Comparison of ENCODE assay signal across 10 cellular contexts in the genomic region with DNA sequence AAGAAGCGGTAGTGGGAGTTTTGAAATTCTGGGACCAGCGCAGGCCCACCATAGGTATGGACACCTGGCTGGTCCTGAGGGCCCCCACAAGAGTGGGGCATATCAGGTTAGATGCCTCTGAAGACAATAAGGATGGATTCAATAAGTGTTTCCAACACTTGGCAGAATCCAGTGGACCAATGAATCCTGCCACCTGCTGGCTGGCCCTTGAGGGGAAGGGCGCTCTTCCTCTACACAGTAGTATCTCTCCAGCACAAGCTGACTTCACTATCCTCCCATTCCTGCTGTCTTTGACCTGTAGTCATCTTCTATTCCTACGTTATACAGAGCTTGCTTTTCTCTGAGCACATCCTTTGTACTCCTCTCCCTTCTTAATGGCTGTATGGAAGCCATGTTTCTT.
DNase-seq lines count a peak whose midpoint lies in the region; FAIRE-seq and TF ChIP-seq lines count a peak whose summit lies in the region.
"Had no signal": no experiment of that assay in that cellular context is flagged by ENCODE, and none has a peak within 500 bp of the region (broad histone marks: within the 10 kb centered on the region; RNA-seq: fewer than 3 reads in every experiment).

No MANE protein-coding gene starts in this region.

- WGBS in endodermal cell (ENCODE audit: insufficient coverage in 1 of 2, insufficient read length in 1 of 2), 2 experiments, result 78 to 100% methylated on average over 1 to 4 of the region's 4 CpGs

- H3K9me3 Mint-ChIP-seq in endodermal cell, result peaks cover 3% of the 10 kb centered on the region
- H3K9me3 Mint-ChIP-seq in nephron, result no peaks in the 10 kb centered on the region

- no peak overlapping the region for H3K9ac ChIP-seq in endodermal cell (ENCODE audit: extremely low read depth, low read length, poor library complexity, severe bottlenecking)

- no peak overlapping the region for H3K27ac Mint-ChIP-seq in endodermal cell
- no peak overlapping the region for H3K27ac Mint-ChIP-seq in nephron
- H3K27ac Mint-ChIP-seq: memory B cell had no signal

- H3K36me3 ChIP-seq in endodermal cell (ENCODE audit: control insufficient read depth, insufficient read depth, low read length), result no peaks in the 10 kb centered on the region

- H3K4me3 Mint-ChIP-seq in endodermal cell (no peak overlapping the region), nephron (no peak overlapping the region)
- H3K4me3 Mint-ChIP-seq: memory B cell had no signal

- DNase-seq in DMS114 treated with DMSO at 0.1 percent for 48 hours (lab: John Stamatoyannopoulos, UW; ENCODE audit: unreplicated experiment) (peak; percentile 23), endodermal cell (peak; percentile 72), kidney glomerular epithelial cell (lab: John Stamatoyannopoulos, UW) (no peak), GM12891 (ENCODE audit: insufficient read length, low spot score) (no peak), NCI-H510A (lab: John Stamatoyannopoulos, UW) (no peak)
- DNase-seq in activated CD8-positive, alpha-beta memory T cell treated with anti-CD3 and anti-CD28 coated beads, Interleukin-2, amount 50 U/mL, for 48 hours, result no peak
- DNase-seq: activated CD4-positive, CD25-positive, alpha-beta regulatory T cell treated with anti-CD3 and anti-CD28 coated beads, Interleukin-2, amount 50 U/mL, for 72 hours had no signal

- H3K4me1 ChIP-seq in endodermal cell (ENCODE audit: control insufficient read depth, insufficient read depth, low read length), result no peaks in the 10 kb centered on the region

- FAIRE-seq in GM12891 (lab: Jason Lieb, UNC), result no peak

- no peaks in the 10 kb centered on the region for H3K9me3 ChIP-seq in endodermal cell (ENCODE audit: control insufficient read depth, low read length)

- TF ChIP-seq POLR2A in GM12891 (IDR thresholded peaks at IDR 0.05; ENCODE audit: low read depth, low read length), result no peak

- no peak overlapping the region for H3K27ac ChIP-seq in endodermal cell (ENCODE audit: low read depth, low read length)

- no peak overlapping the region for H3K4me3 ChIP-seq in endodermal cell (ENCODE audit: low read length)

- TF ChIP-seq CTCF in LNCAP (IDR thresholded peaks at IDR 0.05) (peak; percentile 68), endodermal cell (conservative IDR thresholded peaks at IDR 0.05) (peak; percentile 86), nephron (IDR thresholded peaks at IDR 0.05; ENCODE audit: unreplicated experiment in 3 of 3) (peak; percentile 24 to 45 (median 26))

- H3K27me3 Mint-ChIP-seq in endodermal cell (ENCODE audit: insufficient read depth), result peaks cover 2% of the 10 kb centered on the region
- H3K27me3 Mint-ChIP-seq in nephron (ENCODE audit: low read depth), result peaks cover 38% of the 10 kb centered on the region
- H3K27me3 Mint-ChIP-seq: memory B cell had no signal

- H3K4me1 Mint-ChIP-seq in endodermal cell (peaks cover 17% of the 10 kb centered on the region), nephron (no peaks in the 10 kb centered on the region)
- H3K4me1 Mint-ChIP-seq: memory B cell had no signal

- no peaks in the 10 kb centered on the region for H3K36me3 Mint-ChIP-seq in endodermal cell (ENCODE audit: low read depth)
- no peaks in the 10 kb centered on the region for H3K36me3 Mint-ChIP-seq in nephron (ENCODE audit: low read depth)
- H3K36me3 Mint-ChIP-seq: memory B cell had no signal

- no peaks in the 10 kb centered on the region for H3K27me3 ChIP-seq in endodermal cell (ENCODE audit: control insufficient read depth, insufficient read depth, low read length, poor library complexity, severe bottlenecking)

TF ChIP-seq in GM12891, 5 proteins besides CTCF, POLR2A, EP300 and RAD21:
- no peak for TF ChIP-seq POU2F2 (IDR thresholded peaks at IDR 0.05; ENCODE audit: low read depth, low read length)
- no peak for TF ChIP-seq POLR2AphosphoS5 (IDR thresholded peaks at IDR 0.05; ENCODE audit: low read depth, low read length)
- TF ChIP-seq TAF1 (IDR thresholded peaks at IDR 0.05; ENCODE audit: low read depth, low read length), result no peak
- no peak for TF ChIP-seq SPI1 (IDR thresholded peaks at IDR 0.05; ENCODE audit: low read depth, low read length)
- TF ChIP-seq PAX5 (IDR thresholded peaks at IDR 0.05; ENCODE audit: insufficient read depth, low read length, severe bottlenecking), result no peak

Comparison
In these comparisons a context has a peak if more than half of its experiments do, and no peak if none do; other contexts are left out.
1. DNase-seq: peak in DMS114 treated with DMSO at 0.1 percent for 48 hours (single experiment) and endodermal cell (single experiment); none in kidney glomerular epithelial cell (single experiment), GM12891 (single experiment), NCI-H510A (single experiment) and activated CD8-positive, alpha-beta memory T cell treated with anti-CD3 and anti-CD28 coated beads, Interleukin-2, amount 50 U/mL, for 48 hours (single experiment).
2. CTCF ChIP-seq: peak in every context shown above with its lines; median percentile 86 in endodermal cell; 68 in LNCAP; 26 in nephron.